In genomic region chr12:25276199-25276937, GRCh38 we compare ENCODE assay signal across 1 cellular context.
TF ChIP-seq lines count a peak whose summit lies in the region.

No MANE protein-coding gene starts in this region.

TF ChIP-seq in K562, 482 proteins besides CTCF, POLR2A, EP300 and RAD21 (continued from another document and continues in another):
- TF ChIP-seq ZNF318 (IDR thresholded peaks at IDR 0.05; ENCODE audit: borderline replicate concordance in 1 of 2, low read depth in 1 of 2), result 0 out of 4 replicates have a peak, but pooled peaks of 1 of the 2 experiments have one; percentile 49
- TF ChIP-seq NFE2L1 (tag; IDR thresholded peaks at IDR 0.05; ENCODE audit: borderline replicate concordance, low read depth), result peak; percentile 91
- TF ChIP-seq, protein P1, sequence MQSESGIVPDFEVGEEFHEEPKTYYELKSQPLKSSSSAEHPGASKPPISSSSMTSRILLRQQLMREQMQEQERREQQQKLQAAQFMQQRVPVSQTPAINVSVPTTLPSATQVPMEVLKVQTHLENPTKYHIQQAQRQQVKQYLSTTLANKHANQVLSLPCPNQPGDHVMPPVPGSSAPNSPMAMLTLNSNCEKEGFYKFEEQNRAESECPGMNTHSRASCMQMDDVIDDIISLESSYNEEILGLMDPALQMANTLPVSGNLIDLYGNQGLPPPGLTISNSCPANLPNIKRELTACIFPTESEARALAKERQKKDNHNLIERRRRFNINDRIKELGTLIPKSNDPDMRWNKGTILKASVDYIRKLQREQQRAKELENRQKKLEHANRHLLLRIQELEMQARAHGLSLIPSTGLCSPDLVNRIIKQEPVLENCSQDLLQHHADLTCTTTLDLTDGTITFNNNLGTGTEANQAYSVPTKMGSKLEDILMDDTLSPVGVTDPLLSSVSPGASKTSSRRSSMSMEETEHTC (IDR thresholded peaks at IDR 0.05), result no peak
- TF ChIP-seq ATF7 (IDR thresholded peaks at IDR 0.05), result peak; percentile 68
- peak; percentile 65 for TF ChIP-seq EP400 (IDR thresholded peaks at IDR 0.05)
- 0 out of 2 replicates have a peak, but pooled peaks have one; percentile 61 for TF ChIP-seq NFRKB (IDR thresholded peaks at IDR 0.05; ENCODE audit: low read depth)
- TF ChIP-seq, protein P2, sequence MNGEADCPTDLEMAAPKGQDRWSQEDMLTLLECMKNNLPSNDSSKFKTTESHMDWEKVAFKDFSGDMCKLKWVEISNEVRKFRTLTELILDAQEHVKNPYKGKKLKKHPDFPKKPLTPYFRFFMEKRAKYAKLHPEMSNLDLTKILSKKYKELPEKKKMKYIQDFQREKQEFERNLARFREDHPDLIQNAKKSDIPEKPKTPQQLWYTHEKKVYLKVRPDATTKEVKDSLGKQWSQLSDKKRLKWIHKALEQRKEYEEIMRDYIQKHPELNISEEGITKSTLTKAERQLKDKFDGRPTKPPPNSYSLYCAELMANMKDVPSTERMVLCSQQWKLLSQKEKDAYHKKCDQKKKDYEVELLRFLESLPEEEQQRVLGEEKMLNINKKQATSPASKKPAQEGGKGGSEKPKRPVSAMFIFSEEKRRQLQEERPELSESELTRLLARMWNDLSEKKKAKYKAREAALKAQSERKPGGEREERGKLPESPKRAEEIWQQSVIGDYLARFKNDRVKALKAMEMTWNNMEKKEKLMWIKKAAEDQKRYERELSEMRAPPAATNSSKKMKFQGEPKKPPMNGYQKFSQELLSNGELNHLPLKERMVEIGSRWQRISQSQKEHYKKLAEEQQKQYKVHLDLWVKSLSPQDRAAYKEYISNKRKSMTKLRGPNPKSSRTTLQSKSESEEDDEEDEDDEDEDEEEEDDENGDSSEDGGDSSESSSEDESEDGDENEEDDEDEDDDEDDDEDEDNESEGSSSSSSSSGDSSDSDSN (IDR thresholded peaks at IDR 0.05; ENCODE audit: borderline replicate concordance in 1 of 2, low read depth in 2 of 2, low read length in 2 of 2), result no peak
- peak; percentile 39; the same call in 1 of the 2 replicates for TF ChIP-seq ERF (CRISPR knock-in tag; IDR thresholded peaks at IDR 0.05)
- TF ChIP-seq ETV1 (tag; conservative IDR thresholded peaks at IDR 0.05; ENCODE audit: low read depth), result 0 out of 2 replicates have a peak, but pooled peaks have one; percentile 31
- TF ChIP-seq, protein P3, sequence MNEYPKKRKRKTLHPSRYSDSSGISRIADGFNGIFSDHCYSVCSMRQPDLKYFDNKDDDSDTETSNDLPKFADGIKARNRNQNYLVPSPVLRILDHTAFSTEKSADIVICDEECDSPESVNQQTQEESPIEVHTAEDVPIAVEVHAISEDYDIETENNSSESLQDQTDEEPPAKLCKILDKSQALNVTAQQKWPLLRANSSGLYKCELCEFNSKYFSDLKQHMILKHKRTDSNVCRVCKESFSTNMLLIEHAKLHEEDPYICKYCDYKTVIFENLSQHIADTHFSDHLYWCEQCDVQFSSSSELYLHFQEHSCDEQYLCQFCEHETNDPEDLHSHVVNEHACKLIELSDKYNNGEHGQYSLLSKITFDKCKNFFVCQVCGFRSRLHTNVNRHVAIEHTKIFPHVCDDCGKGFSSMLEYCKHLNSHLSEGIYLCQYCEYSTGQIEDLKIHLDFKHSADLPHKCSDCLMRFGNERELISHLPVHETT (CRISPR knock-in tag; conservative IDR thresholded peaks at IDR 0.05 in 1 of 2, IDR thresholded peaks at IDR 0.05 in 1 of 2), result 0 out of 4 replicates have a peak, but pooled peaks of 1 of the 2 experiments have one; percentile 37
- TF ChIP-seq C11orf30 (IDR thresholded peaks at IDR 0.05; ENCODE audit: low read depth), result peak; percentile 97
- TF ChIP-seq SMARCE1 (IDR thresholded peaks at IDR 0.05), result peak; percentile 83
- TF ChIP-seq NR4A1 (CRISPR knock-in tag; IDR thresholded peaks at IDR 0.05), result no peak
- peak; percentile 89 for TF ChIP-seq NR4A1 (tag; IDR thresholded peaks at IDR 0.05)
- peak; percentile 16; the same call in 1 of the 2 replicates for TF ChIP-seq OTX1 (CRISPR knock-in tag; IDR thresholded peaks at IDR 0.05)
- TF ChIP-seq CREM (IDR thresholded peaks at IDR 0.05; ENCODE audit: low read depth), result peak; percentile 72
- TF ChIP-seq, protein P4, sequence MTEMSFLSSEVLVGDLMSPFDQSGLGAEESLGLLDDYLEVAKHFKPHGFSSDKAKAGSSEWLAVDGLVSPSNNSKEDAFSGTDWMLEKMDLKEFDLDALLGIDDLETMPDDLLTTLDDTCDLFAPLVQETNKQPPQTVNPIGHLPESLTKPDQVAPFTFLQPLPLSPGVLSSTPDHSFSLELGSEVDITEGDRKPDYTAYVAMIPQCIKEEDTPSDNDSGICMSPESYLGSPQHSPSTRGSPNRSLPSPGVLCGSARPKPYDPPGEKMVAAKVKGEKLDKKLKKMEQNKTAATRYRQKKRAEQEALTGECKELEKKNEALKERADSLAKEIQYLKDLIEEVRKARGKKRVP (CRISPR knock-in tag; IDR thresholded peaks at IDR 0.05), result no peak
- no peak for TF ChIP-seq CAMTA2 (CRISPR knock-in tag; conservative IDR thresholded peaks at IDR 0.05)
- TF ChIP-seq L3MBTL2 (IDR thresholded peaks at IDR 0.05), result peak; percentile 32; the same call in 1 of the 2 replicates
- peak; percentile 85 for TF ChIP-seq SMARCB1 (IDR thresholded peaks at IDR 0.05; ENCODE audit: insufficient read length, low read depth)
- no peak for TF ChIP-seq NR2C2 (CRISPR knock-in tag; IDR thresholded peaks at IDR 0.05)
- TF ChIP-seq NR2C2 (tag; IDR thresholded peaks at IDR 0.05), result peak; percentile 60
- TF ChIP-seq TSHZ1 (CRISPR knock-in tag; IDR thresholded peaks at IDR 0.05), result no peak
- TF ChIP-seq PKNOX1 (IDR thresholded peaks at IDR 0.05), result peak; percentile 26; the same call in 1 of the 2 replicates
- TF ChIP-seq KDM2B (CRISPR knock-in tag; IDR thresholded peaks at IDR 0.05), result no peak
- peak in 1 of 2 experiments; percentile 53 for TF ChIP-seq NCOA2 (IDR thresholded peaks at IDR 0.05; ENCODE audit: partially characterized antibody in 2 of 2)
- peak; percentile 36; the same call in 1 of the 2 replicates for TF ChIP-seq NBN (IDR thresholded peaks at IDR 0.05; ENCODE audit: low read depth)
- TF ChIP-seq HINFP (tag; conservative IDR thresholded peaks at IDR 0.05; ENCODE audit: low read depth), result peak; percentile 83
- no peak for TF ChIP-seq TRIM28 (IDR thresholded peaks at IDR 0.05)
- TF ChIP-seq MTA3 (IDR thresholded peaks at IDR 0.05; ENCODE audit: borderline replicate concordance), result 0 out of 2 replicates have a peak, but pooled peaks have one; percentile 42
- TF ChIP-seq NFATC3 (IDR thresholded peaks at IDR 0.05), result peak; percentile 18; the same call in 1 of the 2 replicates
- TF ChIP-seq KLF13 (tag; IDR thresholded peaks at IDR 0.05; ENCODE audit: borderline replicate concordance, low read depth), result peak; percentile 24; the same call in 1 of the 2 replicates
- peak; percentile 40; the same call in 1 of the 2 replicates for TF ChIP-seq BHLHE40 (IDR thresholded peaks at IDR 0.05; ENCODE audit: low read length)
- peak; percentile 73; the same call in 1 of the 2 replicates for TF ChIP-seq SPI1 (IDR thresholded peaks at IDR 0.05; ENCODE audit: borderline replicate concordance, low read depth, low read length)
- no peak for TF ChIP-seq POLR2AphosphoS2 (IDR thresholded peaks at IDR 0.05; ENCODE audit: low read length)
- peak; percentile 99 for TF ChIP-seq ZNF316 (IDR thresholded peaks at IDR 0.05)
- TF ChIP-seq NCOA1 (IDR thresholded peaks at IDR 0.05; ENCODE audit: low read depth), result peak; percentile 49; the same call in 1 of the 2 replicates
- peak; percentile 58; the same call in 1 of the 2 replicates for TF ChIP-seq MYC (IDR thresholded peaks at IDR 0.05; ENCODE audit: low read depth, low read length)
- no peak for TF ChIP-seq MYC (CRISPR knock-in tag; IDR thresholded peaks at IDR 0.05; ENCODE audit: borderline replicate concordance, low read depth)
